In the genomic region with DNA sequence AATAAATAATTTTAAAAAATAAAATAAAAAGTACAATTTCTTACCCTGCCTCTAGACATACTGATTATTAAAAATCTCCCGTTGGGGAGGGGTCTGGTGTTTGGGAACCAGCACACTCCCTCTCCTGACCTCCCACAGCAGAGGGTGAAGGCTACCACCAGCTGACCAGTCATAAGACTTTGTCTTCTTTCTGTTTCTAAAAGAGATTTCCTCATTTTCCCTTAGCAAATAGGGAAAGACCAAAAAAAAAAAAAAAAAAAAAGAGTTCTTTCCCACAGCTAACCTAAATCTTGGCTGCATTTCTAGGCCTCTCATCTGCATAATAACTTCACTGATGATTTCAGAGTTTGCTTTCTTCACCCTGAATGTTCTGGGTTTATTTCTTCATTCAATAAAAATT, we compare ENCODE assay signal across 26 cellular contexts. TPM values are rescaled to one million over a fixed set of nuclear protein-coding genes. Genes with fewer than 3 reads are reported as not detected.
DNase-seq lines count a peak whose midpoint lies in the region; ATAC-seq, FAIRE-seq and TF ChIP-seq lines count a peak whose summit lies in the region.
"Had no signal": no experiment of that assay in that cellular context is flagged by ENCODE, and none has a peak within 500 bp of the region (broad histone marks: within the 10 kb centered on the region; RNA-seq: fewer than 3 reads in every experiment).

No MANE protein-coding gene starts in this region.

- no peak overlapping the region for H2AFZ ChIP-seq in GM12878 (ENCODE audit: control insufficient read depth, low read depth, low read length)

- no peak overlapping the region for H3K27ac Mint-ChIP-seq in naive thymus-derived CD4-positive, alpha-beta T cell
- H3K27ac Mint-ChIP-seq: activated naive CD4-positive, alpha-beta T cell treated with anti-CD3 and anti-CD28 coated beads for 36 hours; CD8-positive, alpha-beta T cell; natural killer cell; progenitor cell of endocrine pancreas had no signal

- ATAC-seq in GM12878 (no peak), HG03432 (IDR thresholded peaks at IDR 0.05; ENCODE audit: unreplicated experiment) (no peak), GM19455 (IDR thresholded peaks at IDR 0.05; ENCODE audit: unreplicated experiment) (no peak), mucosa of descending colon (no peak)
- ATAC-seq in naive thymus-derived CD4-positive, alpha-beta T cell: peak; percentile 22
- ATAC-seq: CD8-positive, alpha-beta T cell; natural killer cell had no signal

- H4K20me1 ChIP-seq in BLaER1 treated with 17β-estradiol and CSF1 and Interleukin-3, amounts not matched to agents 10 nM and 100 nM: no peaks in the 10 kb centered on the region
- H4K20me1 ChIP-seq in GM12878 (ENCODE audit: control insufficient read depth, insufficient read depth): no peaks in the 10 kb centered on the region

- H3K4me1 ChIP-seq in BLaER1 treated with 17β-estradiol and CSF1 and Interleukin-3, amounts not matched to agents 10 nM and 100 nM: peaks cover 38 to 93% (median 78%) of the 10 kb centered on the region in 10 experiments
- H3K4me1 ChIP-seq in GM12878 (ENCODE audit: control insufficient read depth, insufficient read depth, low read length): peaks cover 49% of the 10 kb centered on the region
- no peaks in the 10 kb centered on the region for H3K4me1 ChIP-seq in naive thymus-derived CD4-positive, alpha-beta T cell (ENCODE audit: control insufficient read depth in 2 of 2, insufficient read depth in 2 of 2, low read length in 2 of 2)
- no peaks in the 10 kb centered on the region for H3K4me1 ChIP-seq in mucosa of descending colon (ENCODE audit: low read depth)

- TF ChIP-seq RAD21 in GM12878 (IDR thresholded peaks at IDR 0.05; ENCODE audit: insufficient read depth, low read depth, low read length): no peak

- CTCF ChIA-PET in GM12878 (lab: Yijun Ruan, JAX): interaction anchor here (1.1 to 8.5 kb wide), 8 partner anchors 10 to 53 kb away, joined by 4 to 59 read pairs (median 24); partner anchors contain the start of gene CDK5RAP3
- CTCF ChIA-PET in naive thymus-derived CD4-positive, alpha-beta T cell (lab: Charles Lee): interaction anchor here (0.6 kb wide), 1 partner anchor 1070 kb away, joined by 3 read pairs; no protein-coding TSS in a partner anchor

- peak overlapping the region in 6 of 11 experiments; percentile 83 to 90 (median 86); a peak in 7 of 22 replicates for H3K9ac ChIP-seq in BLaER1 treated with 17β-estradiol and CSF1 and Interleukin-3, amounts not matched to agents 10 nM and 100 nM
- H3K9ac ChIP-seq in GM12878 (ENCODE audit: control insufficient read depth, insufficient read depth, low read length): no peak overlapping the region
- H3K9ac ChIP-seq: KMS-11 had no signal

- H3K4me2 ChIP-seq in BLaER1 treated with 17β-estradiol and CSF1 and Interleukin-3, amounts not matched to agents 10 nM and 100 nM: peak overlapping the region in 10 of 11 experiments; percentile 82 to 95 (median 87); a peak in 18 of 22 replicates
- no peak overlapping the region for H3K4me2 ChIP-seq in GM12878 (ENCODE audit: control insufficient read depth, insufficient read depth)
- H3K4me2 ChIP-seq: KMS-11 had no signal

- in situ Hi-C loops in GM12878 (cut with MboI): no loop called here

- POLR2A ChIA-PET in GM12878 (lab: Charles Lee): interaction anchor here (0.6 to 3.7 kb wide), 5 partner anchors 8 to 113 kb away, joined by 3 to 21 read pairs (median 3); partner anchors contain the start of gene CDK5RAP3
- POLR2A ChIA-PET in naive thymus-derived CD4-positive, alpha-beta T cell (lab: Charles Lee): no interaction called here

- no peak for TF ChIP-seq EP300 in GM12878 (IDR thresholded peaks at IDR 0.05; ENCODE audit: borderline replicate concordance in 1 of 2, control insufficient read depth in 1 of 2, low read depth in 2 of 2, low read length in 2 of 2)

- no peak for TF ChIP-seq POLR2A in GM12878 (IDR thresholded peaks at IDR 0.05; ENCODE audit: low read depth, low read length)

- H3K36me3 Mint-ChIP-seq in naive thymus-derived CD4-positive, alpha-beta T cell: no peaks in the 10 kb centered on the region
- H3K36me3 Mint-ChIP-seq: CD8-positive, alpha-beta T cell; natural killer cell had no signal

- 0 out of 20 replicates have a peak overlapping the region, but pooled peaks of 1 of the 10 experiments have one; percentile 13 for H3K4me3 ChIP-seq in BLaER1 treated with 17β-estradiol and CSF1 and Interleukin-3, amounts not matched to agents 10 nM and 100 nM
- H3K4me3 ChIP-seq in GM12878 (no peak overlapping the region), mucosa of descending colon (no peak overlapping the region)
- H3K4me3 ChIP-seq in naive thymus-derived CD4-positive, alpha-beta T cell (ENCODE audit: low read length): no peak overlapping the region
- H3K4me3 ChIP-seq: vagina had no signal

- no TSS peak for BruUV-seq in GM12878 (replicated peaks; lab: Mats Ljungman, UMichigan)

- no peaks in the 10 kb centered on the region for H3K27me3 ChIP-seq in BLaER1 treated with 17β-estradiol and CSF1 and Interleukin-3, amounts not matched to agents 10 nM and 100 nM
- H3K27me3 ChIP-seq in GM12878 (replicated peaks in 1 of 2; ENCODE audit: control insufficient read depth in 2 of 2, insufficient read depth in 2 of 2, low read length in 1 of 2): no peaks in the 10 kb centered on the region
- no peaks in the 10 kb centered on the region for H3K27me3 ChIP-seq in naive thymus-derived CD4-positive, alpha-beta T cell (ENCODE audit: control insufficient read depth in 2 of 2, insufficient read depth in 2 of 2, low read length in 2 of 2)
- H3K27me3 ChIP-seq: vagina had no signal

- SMC1A ChIA-PET in GM12878 (lab: Charles Lee; ENCODE audit: uncharacterized antibody, unreplicated experiment): interaction anchor here (1.5 to 9.5 kb wide), 5 partner anchors 10 to 59 kb away, joined by 4 to 97 read pairs (median 10); partner anchors contain the start of gene PNPO

- TF ChIP-seq CTCF in GM12878 (IDR thresholded peaks at IDR 0.05 in 2 of 3, conservative IDR thresholded peaks at IDR 0.05 in 1 of 3; ENCODE audit: control insufficient read depth in 2 of 3, extremely low read depth in 1 of 3, insufficient read depth in 1 of 3, low read depth in 3 of 3, low read length in 3 of 3) (no peak), mucosa of descending colon (IDR thresholded peaks at IDR 0.05) (no peak)

- H3K27me3 Mint-ChIP-seq in naive thymus-derived CD4-positive, alpha-beta T cell: peaks cover 7 to 20% (median 10%) of the 10 kb centered on the region in 5 donors

- 88% methylated on average over 1 of the region's 1 CpG for WGBS in GM12878 (ENCODE audit: insufficient coverage, insufficient replicate concordance, low lambda C conversion rate, missing lambda C conversion rate)

- peak overlapping the region; percentile 87 to 99 (median 95); a peak in 21 of 22 replicates for H3K27ac ChIP-seq in BLaER1 treated with 17β-estradiol and CSF1 and Interleukin-3, amounts not matched to agents 10 nM and 100 nM
- no peak overlapping the region for H3K27ac ChIP-seq in GM12878 (ENCODE audit: control insufficient read depth, insufficient read depth)
- H3K27ac ChIP-seq in naive thymus-derived CD4-positive, alpha-beta T cell (ENCODE audit: low read depth, low read length): no peak overlapping the region
- H3K27ac ChIP-seq: KMS-11, vagina, VCaP had no signal

- no peaks in the 10 kb centered on the region for H3K36me3 ChIP-seq in BLaER1 treated with 17β-estradiol and CSF1 and Interleukin-3, amounts not matched to agents 10 nM and 100 nM
- no peaks in the 10 kb centered on the region; a peak in 1 of 4 replicates for H3K36me3 ChIP-seq in GM12878 (ENCODE audit: control insufficient read depth in 2 of 2, insufficient read depth in 2 of 2, low read length in 1 of 2)
- H3K36me3 ChIP-seq in naive thymus-derived CD4-positive, alpha-beta T cell (ENCODE audit: control insufficient read depth in 2 of 3, insufficient read depth in 3 of 3, low read length in 3 of 3): no peaks in the 10 kb centered on the region
- H3K36me3 ChIP-seq in mucosa of descending colon (ENCODE audit: low read depth): no peaks in the 10 kb centered on the region
- H3K36me3 ChIP-seq: vagina had no signal

- RAD21 ChIA-PET in GM12878 (lab: Charles Lee; ENCODE audit: unreplicated experiment): interaction anchor here (0.8 to 2.7 kb wide), 4 partner anchors 7 to 31 kb away, joined by 3 to 9 read pairs (median 6); partner anchors contain the start of gene CDK5RAP3

- peak; percentile 19 for DNase-seq in NCI-H69 (lab: John Stamatoyannopoulos, UW)
- no peak for DNase-seq in GM12878 (ENCODE audit: low read depth, low spot score)
- no peak for DNase-seq in naive thymus-derived CD4-positive, alpha-beta T cell
- DNase-seq in NCI-H524 (lab: John Stamatoyannopoulos, UW): no peak
- DNase-seq in mucosa of descending colon: no peak
- DNase-seq: activated CD4-positive, alpha-beta T cell treated with anti-CD3 and anti-CD28 coated beads, Interleukin-2, amount 50 U/mL, for 48 hours; activated naive CD4-positive, alpha-beta T cell treated with anti-CD3 and anti-CD28 coated beads for 36 hours; CD8-positive, alpha-beta T cell; DMS79; hippocampal formation; islet precursor cell; mammary epithelial cell; natural killer cell; NCI-H1092 treated with DMSO at 0.1 percent for 48 hours; NCI-H2029 treated with DMSO at 0.1 percent for 48 hours; stimulated activated CD8-positive, alpha-beta memory T cell treated with anti-CD3 and anti-CD28 coated beads, Interleukin-4, amount 100 ng/mL, for 48 hours had no signal

- H3K9me3 Mint-ChIP-seq in naive thymus-derived CD4-positive, alpha-beta T cell: no peaks in the 10 kb centered on the region
- H3K9me3 Mint-ChIP-seq: activated naive CD4-positive, alpha-beta T cell treated with anti-CD3 and anti-CD28 coated beads for 36 hours; CD8-positive, alpha-beta T cell; natural killer cell had no signal

- H3K4me3 Mint-ChIP-seq in naive thymus-derived CD4-positive, alpha-beta T cell: no peak overlapping the region
- H3K4me3 Mint-ChIP-seq: activated naive CD4-positive, alpha-beta T cell treated with anti-CD3 and anti-CD28 coated beads for 36 hours; CD8-positive, alpha-beta T cell; natural killer cell had no signal

- no peaks in the 10 kb centered on the region for H3K9me3 ChIP-seq in BLaER1 treated with 17β-estradiol and CSF1 and Interleukin-3, amounts not matched to agents 10 nM and 100 nM (replicated peaks in 1 of 11)
- H3K9me3 ChIP-seq in GM12878 (replicated peaks; ENCODE audit: control insufficient read depth, insufficient read depth, low read length) (no peaks in the 10 kb centered on the region), mucosa of descending colon (no peaks in the 10 kb centered on the region)
- no peaks in the 10 kb centered on the region for H3K9me3 ChIP-seq in naive thymus-derived CD4-positive, alpha-beta T cell (ENCODE audit: control insufficient read depth in 2 of 3, low read length in 3 of 3)
- H3K9me3 ChIP-seq: vagina had no signal

- intact Hi-C loops in GM12878 (cut with micrococcal nuclease; ENCODE audit: unreplicated experiment) (no loop called here), mucosa of descending colon (cut with DNase I, micrococcal nuclease) (no loop called here)
- intact Hi-C loops in naive thymus-derived CD4-positive, alpha-beta T cell (cut with micrococcal nuclease): no loop called here

- H3K4me1 Mint-ChIP-seq in naive thymus-derived CD4-positive, alpha-beta T cell: peaks cover 0 to 23% (median 6%) of the 10 kb centered on the region in 7 donors
- H3K4me1 Mint-ChIP-seq: natural killer cell had no signal

- H3K79me2 ChIP-seq in GM12878 (ENCODE audit: control insufficient read depth, insufficient read depth, low read length): no peaks in the 10 kb centered on the region

- FAIRE-seq in GM12878 (lab: Jason Lieb, UNC): no peak
- FAIRE-seq: colon had no signal

RNA-seq across cellular contexts. Expression of gene CDK5RAP3, which starts 30.3 kb away (rescaled TPM):
- total RNA-seq in GM12878 (2013; cell fraction: nucleolus; rRNA removed): 248 and 271 TPM in 2 replicates
- total RNA-seq in GM12878 (2014; rRNA removed) (150 and 159 TPM in 2 replicates), GM12878 (2014; rRNA removed; fragmentation: Illumina TruSeq; extraction: Trizol) (92.1 and 99.9 TPM in 2 replicates), GM12878 (2021) (168 and 177 TPM in 2 replicates), mucosa of descending colon (100 to 1,000 TPM; 136 to 215 (median 163) TPM)
- 293 TPM for polyA plus RNA-seq in GM12878 (2011; ENCODE audit: low read depth)
- polyA plus RNA-seq in GM12878 (2011; rRNA removed) (101 and 127 TPM in 2 replicates), GM12878 (2014; fragmentation: Illumina TruSeq; extraction: Trizol) (129 and 163 TPM in 2 replicates), GM12878 (2014; fragmentation: Nextera tagmentation; extraction: Ambion mirVana) (100 to 1,000 TPM in 1 of 2 experiments, 10 to 100 TPM in 1; 69.4 to 160 TPM), GM12878 (2014; rRNA removed) (204 and 209 TPM in 2 replicates), GM12878 (2016; fragmentation: Nextera tagmentation; extraction: Ambion mirVana) (100 to 1,000 TPM; 223 to 237 TPM)
- polyA plus RNA-seq in GM12878 (2011; cell fraction: cytosol; rRNA removed): 142 and 155 TPM in 2 replicates
- 1,072 and 1,222 TPM in 2 replicates for polyA plus RNA-seq in GM12878 (2011; cell fraction: nucleus; rRNA removed)
- 245 and 255 TPM in 2 replicates for polyA plus RNA-seq in GM12878 (2012)
- 97.9 and 132 TPM in 2 replicates for polyA minus RNA-seq in GM12878 (2011; rRNA and poly(A)+ RNA removed)
- polyA minus RNA-seq in GM12878 (2011; cell fraction: cytosol; rRNA and poly(A)+ RNA removed): 21.6 and 32.2 TPM in 2 replicates
- polyA minus RNA-seq in GM12878 (2011; cell fraction: nucleus; rRNA and poly(A)+ RNA removed): 148 and 158 TPM in 2 replicates
- 100 to 1,000 TPM; 238 to 349 (median 276) TPM for total RNA-seq in naive thymus-derived CD4-positive, alpha-beta T cell
- 10 to 100 TPM; 72.4 to 86.8 TPM for polyA plus RNA-seq in naive thymus-derived CD4-positive, alpha-beta T cell

RNA-seq across cellular contexts. Expression of gene COPZ2, which starts 36.4 kb away (rescaled TPM):
- 0.86 TPM in 1 of 2 replicates, not detected in the other for total RNA-seq in GM12878 (2013; cell fraction: nucleolus; rRNA removed)
- total RNA-seq in GM12878 (2014; rRNA removed) (0.93 and 1.6 TPM in 2 replicates), GM12878 (2014; rRNA removed; fragmentation: Illumina TruSeq; extraction: Trizol) (2.3 and 2.7 TPM in 2 replicates), GM12878 (2021) (3.6 and 4.3 TPM in 2 replicates), mucosa of descending colon (10 to 100 TPM in 2 of 3 donors, 1 to 10 TPM in 1; 3.9 to 43.3 (median 14.3) TPM)
- 2.1 TPM for polyA plus RNA-seq in GM12878 (2011; ENCODE audit: low read depth)
- polyA plus RNA-seq in GM12878 (2011; rRNA removed) (0.20 and 0.27 TPM in 2 replicates), GM12878 (2014; fragmentation: Illumina TruSeq; extraction: Trizol) (1.8 and 3.3 TPM in 2 replicates), GM12878 (2014; fragmentation: Nextera tagmentation; extraction: Ambion mirVana) (1 to 10 TPM; 2.5 to 2.9 TPM), GM12878 (2014; rRNA removed) (2.7 and 3.1 TPM in 2 replicates), GM12878 (2016; fragmentation: Nextera tagmentation; extraction: Ambion mirVana) (1 to 10 TPM; 2.0 to 3.2 TPM)
- polyA plus RNA-seq in GM12878 (2011; cell fraction: cytosol; rRNA removed): 0.12 and 0.40 TPM in 2 replicates
- 0.22 and 0.48 TPM in 2 replicates for polyA plus RNA-seq in GM12878 (2011; cell fraction: nucleus; rRNA removed)
- polyA plus RNA-seq in GM12878 (2012): 3.1 and 4.2 TPM in 2 replicates
- not detected in 2 replicates for polyA minus RNA-seq in GM12878 (2011; rRNA and poly(A)+ RNA removed)
- polyA minus RNA-seq in GM12878 (2011; cell fraction: cytosol; rRNA and poly(A)+ RNA removed): not detected in 2 replicates
- not detected in 2 replicates for polyA minus RNA-seq in GM12878 (2011; cell fraction: nucleus; rRNA and poly(A)+ RNA removed)
- total RNA-seq in naive thymus-derived CD4-positive, alpha-beta T cell: 1 to 10 TPM in 4 of 5 experiments, under 1 TPM in 1; 0.81 to 5.5 (median 1.9) TPM
- polyA plus RNA-seq in naive thymus-derived CD4-positive, alpha-beta T cell: under 1 TPM; 0.75 to 0.99 TPM
- total RNA-seq: progenitor cell of endocrine pancreas had no signal

RNA-seq across cellular contexts. Expression of gene PRR15L, which starts 43.5 kb away (rescaled TPM):
- total RNA-seq in GM12878 (2013; cell fraction: nucleolus; rRNA removed): not detected in 2 replicates
- total RNA-seq in GM12878 (2014; rRNA removed): not detected in 2 replicates
- not detected in 2 replicates for total RNA-seq in GM12878 (2014; rRNA removed; fragmentation: Illumina TruSeq; extraction: Trizol)
- not detected in 2 replicates for total RNA-seq in GM12878 (2021)
- not detected for polyA plus RNA-seq in GM12878 (2011; ENCODE audit: low read depth)
- polyA plus RNA-seq in GM12878 (2011; rRNA removed): not detected in 2 replicates
- polyA plus RNA-seq in GM12878 (2011; cell fraction: cytosol; rRNA removed): not detected in 2 replicates
- not detected in 2 replicates for polyA plus RNA-seq in GM12878 (2011; cell fraction: nucleus; rRNA removed)
- 0.11 TPM in 1 of 2 replicates, not detected in the other for polyA plus RNA-seq in GM12878 (2012)
- not detected in 2 replicates for polyA plus RNA-seq in GM12878 (2014; fragmentation: Illumina TruSeq; extraction: Trizol)
- not detected for polyA plus RNA-seq in GM12878 (2014; fragmentation: Nextera tagmentation; extraction: Ambion mirVana)
- polyA plus RNA-seq in GM12878 (2014; rRNA removed): not detected in 2 replicates
- polyA plus RNA-seq in GM12878 (2016; fragmentation: Nextera tagmentation; extraction: Ambion mirVana): under 1 TPM; 0.11 to 0.18 TPM
- polyA minus RNA-seq in GM12878 (2011; rRNA and poly(A)+ RNA removed): not detected in 2 replicates
- not detected in 2 replicates for polyA minus RNA-seq in GM12878 (2011; cell fraction: cytosol; rRNA and poly(A)+ RNA removed)
- polyA minus RNA-seq in GM12878 (2011; cell fraction: nucleus; rRNA and poly(A)+ RNA removed): not detected in 2 replicates
- not detected for total RNA-seq in naive thymus-derived CD4-positive, alpha-beta T cell
- under 1 TPM in 1 of 2 donors, not detected in 1; 0.32 TPM for polyA plus RNA-seq in naive thymus-derived CD4-positive, alpha-beta T cell
- total RNA-seq in mucosa of descending colon: 100 to 1,000 TPM; 101 to 347 (median 243) TPM
- total RNA-seq: activated naive CD4-positive, alpha-beta T cell treated with anti-CD3 and anti-CD28 coated beads for 36 hours; CD8-positive, alpha-beta T cell; natural killer cell; NCI-H460; T-helper 1 cell treated with Interleukin-12 subunit alpha and Interleukin-12 subunit beta and Interleukin-4 antibody, amounts not matched to agents 30 ng/mL and 1 ng/mL, for 36 hours had no signal

RNA-seq across cellular contexts. Expression of gene NFE2L1, which starts 47.0 kb away (rescaled TPM):
- 68.6 and 83.4 TPM in 2 replicates for total RNA-seq in GM12878 (2013; cell fraction: nucleolus; rRNA removed)
- total RNA-seq in GM12878 (2014; rRNA removed) (16.5 and 16.8 TPM in 2 replicates), GM12878 (2014; rRNA removed; fragmentation: Illumina TruSeq; extraction: Trizol) (36.2 and 39.9 TPM in 2 replicates), GM12878 (2021) (62.3 and 72.8 TPM in 2 replicates), mucosa of descending colon (100 to 1,000 TPM; 182 to 275 (median 247) TPM)
- 52.9 TPM for polyA plus RNA-seq in GM12878 (2011; ENCODE audit: low read depth)
- polyA plus RNA-seq in GM12878 (2011; rRNA removed) (84.5 and 104 TPM in 2 replicates), GM12878 (2014; fragmentation: Illumina TruSeq; extraction: Trizol) (60.5 and 63.8 TPM in 2 replicates), GM12878 (2014; fragmentation: Nextera tagmentation; extraction: Ambion mirVana) (1 to 10 TPM; 3.8 to 4.1 TPM), GM12878 (2014; rRNA removed) (44.7 and 48.6 TPM in 2 replicates), GM12878 (2016; fragmentation: Nextera tagmentation; extraction: Ambion mirVana) (10 to 100 TPM; 11.1 to 11.5 TPM)
- 78.3 and 81.2 TPM in 2 replicates for polyA plus RNA-seq in GM12878 (2011; cell fraction: cytosol; rRNA removed)
- 72.4 and 101 TPM in 2 replicates for polyA plus RNA-seq in GM12878 (2011; cell fraction: nucleus; rRNA removed)
- 70.1 and 111 TPM in 2 replicates for polyA plus RNA-seq in GM12878 (2012)
- 71.0 and 98.3 TPM in 2 replicates for polyA minus RNA-seq in GM12878 (2011; rRNA and poly(A)+ RNA removed)
- polyA minus RNA-seq in GM12878 (2011; cell fraction: cytosol; rRNA and poly(A)+ RNA removed): 30.1 and 32.1 TPM in 2 replicates
- 22.1 and 37.8 TPM in 2 replicates for polyA minus RNA-seq in GM12878 (2011; cell fraction: nucleus; rRNA and poly(A)+ RNA removed)
- 10 to 100 TPM; 34.7 to 65.2 (median 49.2) TPM for total RNA-seq in naive thymus-derived CD4-positive, alpha-beta T cell
- 10 to 100 TPM in 1 of 2 donors, 1 to 10 TPM in 1; 8.7 to 15.8 TPM for polyA plus RNA-seq in naive thymus-derived CD4-positive, alpha-beta T cell

RNA-seq across cellular contexts. Expression of gene PNPO, which starts 59.8 kb away (rescaled TPM):
- total RNA-seq in GM12878 (2013; cell fraction: nucleolus; rRNA removed): 17.5 and 17.7 TPM in 2 replicates
- total RNA-seq in GM12878 (2014; rRNA removed) (43.4 and 45.9 TPM in 2 replicates), GM12878 (2014; rRNA removed; fragmentation: Illumina TruSeq; extraction: Trizol) (33.6 and 34.5 TPM in 2 replicates), GM12878 (2021) (47.9 and 52.6 TPM in 2 replicates), mucosa of descending colon (10 to 100 TPM; 22.8 to 32.0 (median 24.8) TPM)
- 8.7 TPM for polyA plus RNA-seq in GM12878 (2011; ENCODE audit: low read depth)
- polyA plus RNA-seq in GM12878 (2011; rRNA removed) (22.1 and 30.1 TPM in 2 replicates), GM12878 (2014; fragmentation: Illumina TruSeq; extraction: Trizol) (40.1 and 41.3 TPM in 2 replicates), GM12878 (2014; fragmentation: Nextera tagmentation; extraction: Ambion mirVana) (10 to 100 TPM; 13.9 to 32.3 TPM), GM12878 (2014; rRNA removed) (32.9 and 34.1 TPM in 2 replicates), GM12878 (2016; fragmentation: Nextera tagmentation; extraction: Ambion mirVana) (10 to 100 TPM; 40.2 to 42.1 TPM)
- 33.5 and 36.9 TPM in 2 replicates for polyA plus RNA-seq in GM12878 (2011; cell fraction: cytosol; rRNA removed)
- 10.9 and 14.7 TPM in 2 replicates for polyA plus RNA-seq in GM12878 (2011; cell fraction: nucleus; rRNA removed)
- polyA plus RNA-seq in GM12878 (2012): 9.9 and 11.5 TPM in 2 replicates
- 45.1 and 55.3 TPM in 2 replicates for polyA minus RNA-seq in GM12878 (2011; rRNA and poly(A)+ RNA removed)
- polyA minus RNA-seq in GM12878 (2011; cell fraction: cytosol; rRNA and poly(A)+ RNA removed): 14.4 and 18.4 TPM in 2 replicates
- polyA minus RNA-seq in GM12878 (2011; cell fraction: nucleus; rRNA and poly(A)+ RNA removed): 8.6 and 18.3 TPM in 2 replicates
- 10 to 100 TPM; 12.0 to 35.7 (median 14.1) TPM for total RNA-seq in naive thymus-derived CD4-positive, alpha-beta T cell
- polyA plus RNA-seq in naive thymus-derived CD4-positive, alpha-beta T cell: 10 to 100 TPM; 16.2 to 25.1 TPM

Comparison
In these comparisons a context has a peak if more than half of its experiments do, and no peak if none do; other contexts are left out.
1. H3K27ac ChIP-seq: peak in BLaER1 treated with 17β-estradiol and CSF1 and Interleukin-3, amounts not matched to agents 10 nM and 100 nM (11 of 11); none in GM12878 (single experiment) and naive thymus-derived CD4-positive, alpha-beta T cell (single experiment).
2. RNA of gene PRR15L, which starts 43.5 kb away (total RNA-seq): 101 to 347 TPM in mucosa of descending colon; not detected in GM12878 and not detected in naive thymus-derived CD4-positive, alpha-beta T cell; every median in the first group is over 10 times any median in the second.